In genomic region chr2:237488901-237489860, GRCh38 we compare ENCODE assay signal across 11 cellular contexts. TPM values are rescaled to one million over a fixed set of nuclear protein-coding genes. Genes with fewer than 3 reads are reported as not detected.
A peak's percentile ranks its signal among the peaks of the same experiment; 100 is the strongest.
DNase-seq lines count a peak whose midpoint lies in the region; ATAC-seq and TF ChIP-seq lines count a peak whose summit lies in the region.
"Had no signal": no experiment of that assay in that cellular context is flagged by ENCODE, and none has a peak within 500 bp of the region (broad histone marks: within the 10 kb centered on the region; RNA-seq: fewer than 3 reads in every experiment).

No MANE protein-coding gene starts in this region.

- intact Hi-C loops in HCT116 (cut with micrococcal nuclease), result loop anchor here (1.0 kb wide), 1 partner anchor 11 kb away; no protein-coding TSS in a partner anchor
- intact Hi-C loops in left ventricle myocardium superior (cut with micrococcal nuclease), result no loop called here
- intact Hi-C loops in spleen (cut with DNase I; ENCODE audit: low total_unique reads), result no loop called here

- H3K36me3 ChIP-seq in HCT116 (ENCODE audit: control insufficient read depth in 1 of 2, insufficient read depth in 2 of 2, low read length in 2 of 2) (peaks cover 4 to 44% of the 10 kb centered on the region in 2 experiments; a peak in 2 of 4 replicates), spleen (no peaks in the 10 kb centered on the region)
- H3K36me3 ChIP-seq: cardiac muscle cell had no signal

- no peaks in the 10 kb centered on the region for H3K36me3 Mint-ChIP-seq in T-helper 17 cell (ENCODE audit: low read depth)

- no peak for TF ChIP-seq CTCF in HCT116 (IDR thresholded peaks at IDR 0.05 in 2 of 3, conservative IDR thresholded peaks at IDR 0.05 in 1 of 3; ENCODE audit: borderline replicate concordance in 1 of 3, insufficient read depth in 1 of 3, low read depth in 2 of 3, low read length in 2 of 3)
- no peak for TF ChIP-seq CTCF in spleen (IDR thresholded peaks at IDR 0.05 in 8 of 11, conservative IDR thresholded peaks at IDR 0.05 in 3 of 11)

- H3K9me3 ChIP-seq in HCT116 (ENCODE audit: control insufficient read depth in 1 of 2, insufficient read depth in 1 of 2, low read depth in 1 of 2, low read length in 2 of 2) (peaks cover 7 to 23% of the 10 kb centered on the region in 2 experiments; a peak in 2 of 4 replicates), spleen (peaks cover 0 to 32% (median 22%) of the 10 kb centered on the region in 8 donors), T-helper 17 cell (ENCODE audit: control insufficient read depth, low read length, poor library complexity, severe bottlenecking) (no peaks in the 10 kb centered on the region)

- BruUV-seq in HCT116 (replicated peaks; lab: Mats Ljungman, UMichigan), result no TSS peak

- H3K27ac ChIP-seq in HCT116 (ENCODE audit: low read depth, low read length) (peak overlapping the region; percentile 52), spleen (no peak overlapping the region)
- H3K27ac ChIP-seq: cardiac muscle cell had no signal

- H3K27me3 ChIP-seq in HCT116 (ENCODE audit: insufficient read depth, low read length) (no peaks in the 10 kb centered on the region), spleen (replicated peaks in 1 of 7) (peaks cover 3 to 82% (median 36%) of the 10 kb centered on the region in 7 donors)

- CTCF ChIA-PET in HCT116 (lab: Charles Lee), result interaction anchor here (0.8 to 2.6 kb wide), 3 partner anchors 13 to 24 kb away, joined by 3 to 15 read pairs (median 4); no protein-coding TSS in a partner anchor

- peaks cover 61% of the 10 kb centered on the region for H3K79me2 ChIP-seq in HCT116 (ENCODE audit: insufficient read depth, low read length)

- no peak for DNase-seq in HCT116 (ENCODE audit: low read depth, low spot score)
- DNase-seq in T1000 (lab: John Stamatoyannopoulos, UW), result peak; percentile 18
- no peak for DNase-seq in left ventricle myocardium superior
- DNase-seq in spleen, result peak; percentile 38
- no peak for DNase-seq in NCI-H187 treated with DMSO at 0.1 percent for 48 hours (lab: John Stamatoyannopoulos, UW)
- no peak for DNase-seq in NCI-H2081 treated with DMSO at 0.1 percent for 48 hours (lab: John Stamatoyannopoulos, UW)
- no peak for DNase-seq in T-helper 17 cell
- DNase-seq: activated CD8-positive, alpha-beta T cell treated with anti-CD3 and anti-CD28 coated beads for 36 hours had no signal

- H3K4me2 ChIP-seq in HCT116 (ENCODE audit: low read length), result peak overlapping the region; percentile 90

- H3K4me3 ChIP-seq in HCT116 (replicated peaks in 1 of 2; ENCODE audit: low read depth in 1 of 2, low read length in 2 of 2) (peak overlapping the region; percentile 11 to 74; a peak in 3 of 4 replicates), spleen (no peak overlapping the region)
- H3K4me3 ChIP-seq: cardiac muscle cell had no signal

- peak overlapping the region; percentile 84 for H3K9ac ChIP-seq in HCT116 (ENCODE audit: low read length)

- TF ChIP-seq RAD21 in HCT116 (IDR thresholded peaks at IDR 0.05; ENCODE audit: low read depth), result no peak

- no peak overlapping the region for H3K4me3 Mint-ChIP-seq in T-helper 17 cell
- H3K4me3 Mint-ChIP-seq: activated CD8-positive, alpha-beta T cell treated with anti-CD3 and anti-CD28 coated beads for 36 hours had no signal

- H3K4me1 ChIP-seq in HCT116 (ENCODE audit: control insufficient read depth in 1 of 2, insufficient read depth in 2 of 2, low read length in 2 of 2) (peaks cover 31 to 63% of the 10 kb centered on the region in 2 experiments), spleen (peaks cover 0 to 17% (median 12%) of the 10 kb centered on the region in 6 donors)

- peak; percentile 62 for ATAC-seq in HCT116
- ATAC-seq in left ventricle myocardium superior, result peak; percentile 64
- ATAC-seq in GM18520 (IDR thresholded peaks at IDR 0.05; ENCODE audit: unreplicated experiment), result no peak
- no peak for ATAC-seq in T-helper 17 cell
- ATAC-seq: activated CD8-positive, alpha-beta T cell treated with anti-CD3 and anti-CD28 coated beads for 36 hours had no signal

- TF ChIP-seq POLR2A in HCT116 (IDR thresholded peaks at IDR 0.05; ENCODE audit: borderline replicate concordance, extremely low read depth, insufficient read depth, insufficient read length), result no peak
- no peak for TF ChIP-seq POLR2A in spleen (IDR thresholded peaks at IDR 0.05)

- no peaks in the 10 kb centered on the region for H3K4me1 Mint-ChIP-seq in T-helper 17 cell
- H3K4me1 Mint-ChIP-seq: IgD-negative memory B cell had no signal

- POLR2A ChIA-PET in HCT116 (lab: Charles Lee), result interaction anchor here (0.5 to 3.1 kb wide), 3 partner anchors 11 to 102 kb away, joined by 3 to 11 read pairs (median 4); partner anchors contain the start of gene RAB17

- no peaks in the 10 kb centered on the region for H3K9me2 ChIP-seq in HCT116 (ENCODE audit: insufficient read depth)

- WGBS in spleen, 5 donors, result 71 to 90% (median 82%) methylated on average over 6 of the region's 6 CpGs

- peaks cover 49% of the 10 kb centered on the region for H3K27me3 Mint-ChIP-seq in T-helper 17 cell

- H4K20me1 ChIP-seq in HCT116 (ENCODE audit: insufficient read depth), result no peaks in the 10 kb centered on the region

- no peak overlapping the region for H3K27ac Mint-ChIP-seq in T-helper 17 cell
- H3K27ac Mint-ChIP-seq: activated CD8-positive, alpha-beta T cell treated with anti-CD3 and anti-CD28 coated beads for 36 hours; IgD-negative memory B cell had no signal

- RAD21 ChIA-PET in HCT116 (lab: Charles Lee; ENCODE audit: low non-redundant PET in 1 of 2, low total read pairs in 2 of 2, uncharacterized antibody in 2 of 2, unreplicated experiment in 2 of 2), result no interaction called here

- H2AFZ ChIP-seq in HCT116 (ENCODE audit: low read depth, low read length, poor library complexity, severe bottlenecking), result no peak overlapping the region

TF ChIP-seq in HCT116, 20 proteins besides CTCF, POLR2A, EP300 and RAD21:
- TF ChIP-seq EZH2phosphoT487 (IDR thresholded peaks at IDR 0.05; ENCODE audit: borderline replicate concordance), result no peak
- TF ChIP-seq POLR2AphosphoS5 (IDR thresholded peaks at IDR 0.05; ENCODE audit: low read depth, low read length), result peak; percentile 43; the same call in 1 of the 2 replicates
- TF ChIP-seq ZBTB33 (IDR thresholded peaks at IDR 0.05; ENCODE audit: extremely low read depth, insufficient replicate concordance, low read length), result no peak
- TF ChIP-seq ZNF274 (IDR thresholded peaks at IDR 0.05; ENCODE audit: low read depth, low read length), result no peak
- TF ChIP-seq CEBPB (IDR thresholded peaks at IDR 0.05; ENCODE audit: low read depth), result no peak

RNA-seq across cellular contexts. Expression of gene MLPH, which starts 2.1 kb away (rescaled TPM):
- total RNA-seq in HCT116 (2021; ENCODE audit: unreplicated experiment) (81.4 TPM), left ventricle myocardium superior (88.9 TPM), spleen (1 to 10 TPM in 1 of 7 donors, under 1 TPM in 3, not detected in 3; 0.29 to 1.4 (median 0.52) TPM), T-helper 17 cell (not detected)
- 104 and 111 TPM in 2 replicates for polyA plus RNA-seq in HCT116 (2012)
- polyA plus RNA-seq in spleen, result 1 to 10 TPM in 1 of 3 donors, under 1 TPM in 2; 0.09 to 1.4 (median 0.26) TPM
- total RNA-seq: activated CD8-positive, alpha-beta T cell treated with anti-CD3 and anti-CD28 coated beads for 36 hours had no signal
- polyA plus RNA-seq: IgD-negative memory B cell had no signal

Comparison
In these comparisons a context has a peak if more than half of its experiments do, and no peak if none do; other contexts are left out.
1. ATAC-seq: peak in HCT116 (single experiment) and left ventricle myocardium superior (single experiment); none in GM18520 (single experiment) and T-helper 17 cell (single experiment).
2. DNase-seq: peak in T1000 (single experiment) and spleen (single experiment); none in HCT116 (single experiment), left ventricle myocardium superior (single experiment), NCI-H187 treated with DMSO at 0.1 percent for 48 hours (single experiment), NCI-H2081 treated with DMSO at 0.1 percent for 48 hours (single experiment) and T-helper 17 cell (0 of 3).
3. H3K4me3 ChIP-seq: peak in HCT116 (2 of 2); none in spleen (0 of 8).
4. RNA of gene MLPH, which starts 2.1 kb away (total RNA-seq): 88.9 TPM in left ventricle myocardium superior (single experiment) and 81.4 TPM in HCT116 (single experiment); 0.29 to 1.4 TPM in spleen and not detected in T-helper 17 cell; every median in the first group is over 10 times any median in the second.